Comparison of ENCODE assay signal across 27 cellular contexts in genomic region chr9:87671925-87672324, GRCh38.
"Had no signal": no experiment of that assay in that cellular context is flagged by ENCODE, and none has a peak within 500 bp of the region (broad histone marks: within the 10 kb centered on the region; RNA-seq: fewer than 3 reads in every experiment).

No MANE protein-coding gene starts in this region.

- H3K27ac ChIP-seq: heart left ventricle, lower lobe of right lung, neutrophil, ovary, sigmoid colon, spleen, suprapubic skin, thoracic aorta, tibial artery, upper lobe of left lung, vagina had no signal

- H3K27ac Mint-ChIP-seq: immature natural killer cell; naive thymus-derived CD4-positive, alpha-beta T cell; progenitor cell of endocrine pancreas; stimulated activated effector memory CD8-positive, alpha-beta T cell treated with anti-CD3 and anti-CD28 coated beads, Interleukin-12 subunit alpha, Interleukin-12 subunit beta, amount 100 ng/mL, for 72 hours; stimulated activated naive CD8-positive, alpha-beta T cell treated with anti-CD3 and anti-CD28 coated beads, Interleukin-15, Interleukin-2, amounts not matched to agents 100 ng/mL and 50 ng/mL, for 24 hours had no signal

- H3K4me3 Mint-ChIP-seq: immature natural killer cell; naive thymus-derived CD4-positive, alpha-beta T cell; nephron; neural crest cell; stimulated activated effector memory CD8-positive, alpha-beta T cell treated with anti-CD3 and anti-CD28 coated beads, Interleukin-12 subunit alpha, Interleukin-12 subunit beta, amount 100 ng/mL, for 72 hours; stimulated activated naive CD8-positive, alpha-beta T cell treated with anti-CD3 and anti-CD28 coated beads, Interleukin-15, Interleukin-2, amounts not matched to agents 100 ng/mL and 50 ng/mL, for 24 hours had no signal

- H3K36me3 ChIP-seq: heart left ventricle, neutrophil, ovary, thoracic aorta, vagina had no signal

- H3K27me3 ChIP-seq: heart left ventricle, neutrophil, ovary, sigmoid colon, spleen, suprapubic skin, tibial artery, upper lobe of left lung, vagina had no signal

- H3K4me1 ChIP-seq: spleen, suprapubic skin, tibial artery, vagina had no signal

- H3K4me3 ChIP-seq: heart left ventricle, lower lobe of right lung, mucosa of descending colon, ovary, sigmoid colon, spleen, suprapubic skin, thoracic aorta, tibial artery, upper lobe of left lung, vagina had no signal

- H3K9me3 Mint-ChIP-seq: stimulated activated naive CD8-positive, alpha-beta T cell treated with anti-CD3 and anti-CD28 coated beads, Interleukin-15, Interleukin-2, amounts not matched to agents 100 ng/mL and 50 ng/mL, for 24 hours had no signal

- H3K27me3 Mint-ChIP-seq: progenitor cell of endocrine pancreas had no signal

- H3K9me3 ChIP-seq: neutrophil, ovary, suprapubic skin, vagina had no signal

- H3K36me3 Mint-ChIP-seq: immature natural killer cell; stimulated activated effector memory CD8-positive, alpha-beta T cell treated with anti-CD3 and anti-CD28 coated beads, Interleukin-12 subunit alpha, Interleukin-12 subunit beta, amount 100 ng/mL, for 72 hours had no signal

- H3K4me1 Mint-ChIP-seq: immature natural killer cell; neural crest cell; stimulated activated effector memory CD8-positive, alpha-beta T cell treated with anti-CD3 and anti-CD28 coated beads, Interleukin-12 subunit alpha, Interleukin-12 subunit beta, amount 100 ng/mL, for 72 hours had no signal

- DNase-seq: heart left ventricle; hypothalamus; immature natural killer cell; islet precursor cell; lower lobe of right lung; mesendoderm; midbrain; mucosa of descending colon; naive thymus-derived CD4-positive, alpha-beta T cell; occipital lobe; ovary; sigmoid colon; small intestine; spleen; stimulated activated CD4-positive, alpha-beta T cell treated with anti-CD3 and anti-CD28 coated beads, Interleukin-4, amount 100 ng/mL, for 24 hours; stimulated activated naive CD4-positive, alpha-beta T cell; tibial artery; upper lobe of left lung had no signal
